Comparison of ENCODE assay signal across 11 cellular contexts in genomic region chr5:66223637-66224036, GRCh38.
A peak's percentile ranks its signal among the peaks of the same experiment; 100 is the strongest.
DNase-seq lines count a peak whose midpoint lies in the region; ATAC-seq, FAIRE-seq and TF ChIP-seq lines count a peak whose summit lies in the region.
"Had no signal": no experiment of that assay in that cellular context is flagged by ENCODE, and none has a peak within 500 bp of the region (broad histone marks: within the 10 kb centered on the region; RNA-seq: fewer than 3 reads in every experiment).

No MANE protein-coding gene starts in this region.

- peaks cover 10% of the 10 kb centered on the region for H3K9me3 Mint-ChIP-seq in Caco-2 (ENCODE audit: unreplicated experiment)

- RAD21 ChIA-PET in HCT116 (lab: Charles Lee; ENCODE audit: low non-redundant PET in 1 of 2, low total read pairs in 2 of 2, uncharacterized antibody in 2 of 2, unreplicated experiment in 2 of 2): no interaction called here

- no peaks in the 10 kb centered on the region for H3K9me3 ChIP-seq in Caco-2
- no peaks in the 10 kb centered on the region for H3K9me3 ChIP-seq in HCT116 (ENCODE audit: control insufficient read depth in 1 of 2, insufficient read depth in 1 of 2, low read depth in 1 of 2, low read length in 2 of 2)
- no peaks in the 10 kb centered on the region for H3K9me3 ChIP-seq in K562 (replicated peaks; ENCODE audit: control insufficient read depth, insufficient read depth, low read depth, low read length)

- H3K79me2 ChIP-seq in HCT116 (ENCODE audit: insufficient read depth, low read length): no peaks in the 10 kb centered on the region
- no peaks in the 10 kb centered on the region for H3K79me2 ChIP-seq in K562 (ENCODE audit: control insufficient read depth, insufficient read depth, low read length)
- H3K79me2 ChIP-seq: parathyroid adenoma had no signal

- WGBS in K562 (ENCODE audit: insufficient coverage, low coverage, missing lambda C conversion rate): 3% methylated on average over 4 of the region's 4 CpGs

- no peaks in the 10 kb centered on the region for H3K36me3 ChIP-seq in Caco-2 (ENCODE audit: control insufficient read depth, insufficient read depth, low read length)
- no peaks in the 10 kb centered on the region for H3K36me3 ChIP-seq in HCT116 (ENCODE audit: control insufficient read depth in 1 of 2, insufficient read depth in 2 of 2, low read length in 2 of 2)
- H3K36me3 ChIP-seq in K562 (ENCODE audit: control insufficient read depth, insufficient read depth, low read length): no peaks in the 10 kb centered on the region

- no peaks in the 10 kb centered on the region for H3K9me1 ChIP-seq in K562 (ENCODE audit: control insufficient read depth, insufficient read depth, low read length)

- H3K9ac ChIP-seq in HCT116 (ENCODE audit: low read length) (no peak overlapping the region), K562 (ENCODE audit: insufficient read depth in 1 of 2, low read depth in 2 of 2, low read length in 2 of 2) (no peak overlapping the region)
- H3K9ac ChIP-seq: parathyroid adenoma had no signal

- H3K9me2 ChIP-seq in HCT116 (ENCODE audit: insufficient read depth): no peaks in the 10 kb centered on the region

- TF ChIP-seq CTCF in Caco-2 (IDR thresholded peaks at IDR 0.05; ENCODE audit: insufficient read depth in 1 of 2, low read depth in 1 of 2, low read length in 1 of 2, severe bottlenecking in 1 of 2, unreplicated experiment in 1 of 2) (peak; percentile 20 to 28), HCT116 (IDR thresholded peaks at IDR 0.05 in 2 of 3, conservative IDR thresholded peaks at IDR 0.05 in 1 of 3; ENCODE audit: borderline replicate concordance in 1 of 3, insufficient read depth in 1 of 3, low read depth in 2 of 3, low read length in 2 of 3) (peak; percentile 39 to 71 (median 66); a peak in 5 of 6 replicates), K562 (IDR thresholded peaks at IDR 0.05 in 2 of 3, conservative IDR thresholded peaks at IDR 0.05 in 1 of 3; ENCODE audit: insufficient read depth in 2 of 3, low read depth in 1 of 3, low read length in 3 of 3) (peak; percentile 40 to 65 (median 63))

- H3K36me3 Mint-ChIP-seq in Caco-2 (ENCODE audit: insufficient read depth, unreplicated experiment): no peaks in the 10 kb centered on the region

- H4K20me1 ChIP-seq in HCT116 (ENCODE audit: insufficient read depth) (no peaks in the 10 kb centered on the region), K562 (replicated peaks; ENCODE audit: control insufficient read depth, insufficient read depth, low read length) (no peaks in the 10 kb centered on the region)

- DNase-seq in Caco-2 (peak in 1 of 2 experiments; percentile 19), HCT116 (ENCODE audit: low read depth, low spot score) (peak; percentile 21), K562 (ENCODE audit: extremely low read depth in 1 of 4, low spot score in 3 of 4) (peak; percentile 28 to 58 (median 38)), lung microvascular endothelial cell (ENCODE audit: low read depth in 2 of 2) (peak; percentile 39 to 43), activated T-cell treated with anti-CD3 and anti-CD28 coated beads for 4 hours (no peak), ureter (ENCODE audit: low spot score) (no peak)
- DNase-seq: activated naive CD4-positive, alpha-beta T cell treated with anti-CD3 and anti-CD28 coated beads, Interleukin-2, amount 50 U/mL, for 16 hours; T-helper 17 cell had no signal

- no peaks in the 10 kb centered on the region for H3K27me3 Mint-ChIP-seq in Caco-2 (ENCODE audit: insufficient read depth, unreplicated experiment)
- H3K27me3 Mint-ChIP-seq: T-helper 17 cell had no signal

- intact Hi-C loops in Caco-2 (cut with micrococcal nuclease; ENCODE audit: unreplicated experiment) (loop anchor here (5.0 kb wide), 1 partner anchor 51 kb away; no protein-coding TSS in a partner anchor), HCT116 (cut with micrococcal nuclease) (loop anchor here (5.0 kb wide), 1 partner anchor 51 kb away; no protein-coding TSS in a partner anchor), K562 (cut with micrococcal nuclease) (no loop called here)

- POLR2A ChIA-PET in Caco-2 (lab: Charles Lee) (no interaction called here), HCT116 (lab: Charles Lee) (no interaction called here), K562 (lab: Yijun Ruan, JAX) (interaction anchor here (1.0 kb wide), 1 partner anchor 42 kb away, joined by 3 read pairs; no protein-coding TSS in a partner anchor)

- CTCF ChIA-PET in Caco-2 (lab: Charles Lee) (no interaction called here), HCT116 (lab: Charles Lee) (interaction anchor here (0.9 kb wide), 2 partner anchors 50 to 52 kb away, joined by 3 to 4 read pairs; no protein-coding TSS in a partner anchor), K562 (lab: Yijun Ruan, JAX; ENCODE audit: low intra/inter-chr PET ratio) (interaction anchor here (1.2 kb wide), 1 partner anchor 49 kb away, joined by 4 read pairs; no protein-coding TSS in a partner anchor)

- H3K4me3 ChIP-seq in Caco-2 (ENCODE audit: low read depth, low read length) (no peak overlapping the region), HCT116 (replicated peaks in 1 of 2; ENCODE audit: low read depth in 1 of 2, low read length in 2 of 2) (no peak overlapping the region), K562 (no peak overlapping the region)

- H3K4me1 Mint-ChIP-seq in Caco-2 (ENCODE audit: low read depth, unreplicated experiment): no peaks in the 10 kb centered on the region

- H3K4me1 ChIP-seq in Caco-2 (no peaks in the 10 kb centered on the region), HCT116 (ENCODE audit: control insufficient read depth in 1 of 2, insufficient read depth in 2 of 2, low read length in 2 of 2) (no peaks in the 10 kb centered on the region), K562 (replicated peaks in 1 of 2; ENCODE audit: control insufficient read depth in 2 of 2, insufficient read depth in 2 of 2, low read length in 2 of 2) (no peaks in the 10 kb centered on the region; a peak in 1 of 5 replicates)
- H3K4me1 ChIP-seq: parathyroid adenoma had no signal

- peak; percentile 82 for ATAC-seq in HCT116
- peak; percentile 90 for ATAC-seq in K562
- ATAC-seq in GM18858 (IDR thresholded peaks at IDR 0.05; ENCODE audit: unreplicated experiment): no peak
- no peak for ATAC-seq in GM18870 (IDR thresholded peaks at IDR 0.05; ENCODE audit: unreplicated experiment)
- ATAC-seq: T-helper 17 cell had no signal

- H3K27ac Mint-ChIP-seq in Caco-2 (ENCODE audit: unreplicated experiment): no peak overlapping the region
- H3K27ac Mint-ChIP-seq: T-helper 17 cell had no signal

- TF ChIP-seq EP300 in K562 (IDR thresholded peaks at IDR 0.05; ENCODE audit: low read length): no peak

- H3K27me3 ChIP-seq in Caco-2 (replicated peaks; ENCODE audit: control insufficient read depth, insufficient read depth, low read length) (no peaks in the 10 kb centered on the region), HCT116 (ENCODE audit: insufficient read depth, low read length) (no peaks in the 10 kb centered on the region), K562 (ENCODE audit: control insufficient read depth in 2 of 2, insufficient read depth in 2 of 2, low read length in 2 of 2) (peaks cover 3% of the 10 kb centered on the region in 2 experiments; a peak in 1 of 5 replicates)

- H2AFZ ChIP-seq in HCT116 (ENCODE audit: low read depth, low read length, poor library complexity, severe bottlenecking) (no peak overlapping the region), K562 (ENCODE audit: low read depth, low read length) (no peak overlapping the region)
- H2AFZ ChIP-seq: parathyroid adenoma had no signal

- no peak overlapping the region for H3K4me2 ChIP-seq in HCT116 (ENCODE audit: low read length)
- H3K4me2 ChIP-seq in K562 (ENCODE audit: insufficient read depth, low read length): no peak overlapping the region

- no TSS peak for BruUV-seq in Caco-2 (replicated peaks; lab: Mats Ljungman, UMichigan)
- BruUV-seq in HCT116 (replicated peaks; lab: Mats Ljungman, UMichigan): no TSS peak
- BruUV-seq in K562 (replicated peaks; lab: Mats Ljungman, UMichigan): no TSS peak

- FAIRE-seq in K562 (lab: Jason Lieb, UNC): peak; percentile 55

- in situ Hi-C loops in K562 (cut with MboI): no loop called here

- H3K4me3 Mint-ChIP-seq in Caco-2 (ENCODE audit: unreplicated experiment): no peak overlapping the region
- H3K4me3 Mint-ChIP-seq: T-helper 17 cell had no signal

- TF ChIP-seq RAD21 in HCT116 (IDR thresholded peaks at IDR 0.05; ENCODE audit: low read depth) (peak; percentile 66), K562 (CRISPR knock-in tag; conservative IDR thresholded peaks at IDR 0.05 in 1 of 2, IDR thresholded peaks at IDR 0.05 in 1 of 2) (peak in 1 of 2 experiments; percentile 62; a peak in 2 of 4 replicates)

- H3K27ac ChIP-seq in HCT116 (ENCODE audit: low read depth, low read length) (no peak overlapping the region), K562 (ENCODE audit: extremely low read depth, low read depth, low read length) (no peak overlapping the region)
- H3K27ac ChIP-seq: parathyroid adenoma had no signal

- TF ChIP-seq POLR2A in HCT116 (IDR thresholded peaks at IDR 0.05; ENCODE audit: borderline replicate concordance, extremely low read depth, insufficient read depth, insufficient read length): no peak
- TF ChIP-seq POLR2A in K562 (conservative IDR thresholded peaks at IDR 0.05): no peak

TF ChIP-seq in K562, 482 proteins besides CTCF, POLR2A, EP300 and RAD21 (continues in another document):
- TF ChIP-seq SRSF7 (optimal IDR thresholded peaks at IDR 0.05; ENCODE audit: low read depth, low read length) (no peak), MEIS2 (IDR thresholded peaks at IDR 0.05; ENCODE audit: partially characterized antibody) (peak; percentile 52), PBX2 (CRISPR knock-in tag; IDR thresholded peaks at IDR 0.05; ENCODE audit: low read depth) (no peak), PBX2 (tag; conservative IDR thresholded peaks at IDR 0.05; ENCODE audit: low read depth) (peak; percentile 36; the same call in 1 of the 2 replicates), SMC3 (conservative IDR thresholded peaks at IDR 0.05; ENCODE audit: insufficient read depth, low read depth, low read length) (0 out of 2 replicates have a peak, but pooled peaks have one; percentile 27)

Comparison
In these comparisons a context has a peak if more than half of its experiments do, and no peak if none do; other contexts are left out.
1. DNase-seq: peak in HCT116 (single experiment), K562 (4 of 4) and lung microvascular endothelial cell (2 of 2); none in activated T-cell treated with anti-CD3 and anti-CD28 coated beads for 4 hours (single experiment) and ureter (single experiment).
2. ATAC-seq: peak in HCT116 (single experiment) and K562 (single experiment); none in GM18858 (single experiment) and GM18870 (single experiment).
3. Peak in every context shown above with its lines, with median percentiles within 50 percentile points of each other: CTCF ChIP-seq.